In the genomic region with DNA sequence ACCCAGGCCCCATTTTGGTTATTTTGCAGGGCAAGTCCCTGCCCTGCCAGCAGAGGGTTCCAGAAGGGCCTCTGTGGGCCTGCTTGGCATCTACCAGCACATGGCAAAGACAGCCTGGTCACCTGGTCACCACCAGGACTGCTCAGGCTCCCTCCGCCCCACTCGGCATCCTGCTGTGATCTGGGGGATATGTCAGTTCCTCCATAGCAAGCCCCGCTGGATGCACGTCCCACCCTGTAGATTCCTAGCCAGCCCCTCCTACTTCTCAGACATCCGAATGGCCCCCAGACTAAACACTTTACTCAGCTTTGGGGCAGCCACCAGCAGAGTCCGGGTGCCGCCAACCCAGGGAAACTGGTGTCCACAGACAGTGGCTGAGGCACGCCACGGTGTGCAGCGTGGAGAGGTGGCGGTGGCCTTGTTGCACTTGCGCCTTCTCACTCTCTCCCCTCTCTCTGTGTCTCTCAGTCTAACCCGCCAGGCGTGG, we compare ENCODE assay signal across 11 cellular contexts. TPM values are rescaled to one million over a fixed set of nuclear protein-coding genes. Genes with fewer than 3 reads are reported as not detected.
A peak's percentile ranks its signal among the peaks of the same experiment; 100 is the strongest.
DNase-seq lines count a peak whose midpoint lies in the region; ATAC-seq and TF ChIP-seq lines count a peak whose summit lies in the region.
"Had no signal": no experiment of that assay in that cellular context is flagged by ENCODE, and none has a peak within 500 bp of the region (broad histone marks: within the 10 kb centered on the region; RNA-seq: fewer than 3 reads in every experiment).

No MANE protein-coding gene starts in this region.

- no peaks in the 10 kb centered on the region for H3K9me3 Mint-ChIP-seq in WTC11
- H3K9me3 Mint-ChIP-seq in dendritic cell treated with granulocyte-macrophage colony-stimulating factor and Interleukin-4, amounts not matched to agents 40 ng/mL and 50 ng/mL, for 4 days: no peaks in the 10 kb centered on the region

- ATAC-seq in WTC11: no peak
- peak; percentile 32 for ATAC-seq in stimulated activated naive CD8-positive, alpha-beta T cell treated with anti-CD3 and anti-CD28 coated beads, Interleukin-15, Interleukin-2, amounts not matched to agents 100 U/mL and 50 U/mL, for 24 hours
- ATAC-seq in GM18868 (IDR thresholded peaks at IDR 0.05; ENCODE audit: unreplicated experiment): no peak
- no peak for ATAC-seq in HG03025 (IDR thresholded peaks at IDR 0.05; ENCODE audit: low FRiP score, unreplicated experiment)

- H3K4me1 Mint-ChIP-seq in WTC11: peaks cover 14% of the 10 kb centered on the region
- H3K4me1 Mint-ChIP-seq in dendritic cell treated with granulocyte-macrophage colony-stimulating factor and Interleukin-4, amounts not matched to agents 40 ng/mL and 50 ng/mL, for 4 days (ENCODE audit: low read depth): peaks cover 39% of the 10 kb centered on the region

- DNase-seq in activated CD4-positive, alpha-beta T cell treated with anti-CD3 and anti-CD28 coated beads for 48 hours: peak; percentile 49
- no peak for DNase-seq in activated CD4-positive, alpha-beta T cell treated with anti-CD3 and anti-CD28 coated beads for 1 hour
- DNase-seq in WTC11 (ENCODE audit: low spot score) (no peak), ureter (ENCODE audit: low spot score) (no peak)
- DNase-seq in stimulated activated naive CD8-positive, alpha-beta T cell treated with anti-CD3 and anti-CD28 coated beads, Interleukin-15, Interleukin-2, amounts not matched to agents 100 U/mL and 50 U/mL, for 24 hours: peak; percentile 47
- DNase-seq: left ventricle myocardium superior, NCI-H2029 treated with DMSO at 0.1 percent for 48 hours, SK-N-SH had no signal

- CTCF ChIA-PET in WTC11 (lab: Charles Lee): interaction anchor here (0.6 to 2.0 kb wide), 3 partner anchors 36 to 115 kb away, joined by 3 to 7 read pairs (median 4); a partner anchor contains a TSS

- H3K36me3 Mint-ChIP-seq in WTC11: peaks cover 10% of the 10 kb centered on the region
- H3K36me3 Mint-ChIP-seq in dendritic cell treated with granulocyte-macrophage colony-stimulating factor and Interleukin-4, amounts not matched to agents 40 ng/mL and 50 ng/mL, for 4 days (ENCODE audit: low read depth): peaks cover 92% of the 10 kb centered on the region

- H3K27me3 Mint-ChIP-seq in WTC11 (ENCODE audit: low read depth): no peaks in the 10 kb centered on the region
- no peaks in the 10 kb centered on the region for H3K27me3 Mint-ChIP-seq in dendritic cell treated with granulocyte-macrophage colony-stimulating factor and Interleukin-4, amounts not matched to agents 40 ng/mL and 50 ng/mL, for 4 days

- intact Hi-C loops in dendritic cell treated with granulocyte-macrophage colony-stimulating factor and Interleukin-4, amounts not matched to agents 40 ng/mL and 50 ng/mL, for 4 days (cut with micrococcal nuclease): loop anchor here (10.0 kb wide), 1 partner anchor 109 kb away; a partner anchor contains a TSS

- H3K4me3 Mint-ChIP-seq in WTC11: no peak overlapping the region
- peak overlapping the region; percentile 62 for H3K4me3 Mint-ChIP-seq in dendritic cell treated with granulocyte-macrophage colony-stimulating factor and Interleukin-4, amounts not matched to agents 40 ng/mL and 50 ng/mL, for 4 days

- H3K27ac Mint-ChIP-seq in WTC11: peak overlapping the region; percentile 31; the same call in 1 of the 2 replicates
- peak overlapping the region; percentile 77 for H3K27ac Mint-ChIP-seq in dendritic cell treated with granulocyte-macrophage colony-stimulating factor and Interleukin-4, amounts not matched to agents 40 ng/mL and 50 ng/mL, for 4 days

- POLR2A ChIA-PET in WTC11 (lab: Charles Lee): no interaction called here

- no peak for TF ChIP-seq CTCF in WTC11 (IDR thresholded peaks at IDR 0.05)

TF ChIP-seq in WTC11, 78 proteins besides CTCF, POLR2A, EP300 and RAD21:
- no peak for TF ChIP-seq SMAD4 (CRISPR knock-in tag; IDR thresholded peaks at IDR 0.05)
- TF ChIP-seq, protein P1, sequence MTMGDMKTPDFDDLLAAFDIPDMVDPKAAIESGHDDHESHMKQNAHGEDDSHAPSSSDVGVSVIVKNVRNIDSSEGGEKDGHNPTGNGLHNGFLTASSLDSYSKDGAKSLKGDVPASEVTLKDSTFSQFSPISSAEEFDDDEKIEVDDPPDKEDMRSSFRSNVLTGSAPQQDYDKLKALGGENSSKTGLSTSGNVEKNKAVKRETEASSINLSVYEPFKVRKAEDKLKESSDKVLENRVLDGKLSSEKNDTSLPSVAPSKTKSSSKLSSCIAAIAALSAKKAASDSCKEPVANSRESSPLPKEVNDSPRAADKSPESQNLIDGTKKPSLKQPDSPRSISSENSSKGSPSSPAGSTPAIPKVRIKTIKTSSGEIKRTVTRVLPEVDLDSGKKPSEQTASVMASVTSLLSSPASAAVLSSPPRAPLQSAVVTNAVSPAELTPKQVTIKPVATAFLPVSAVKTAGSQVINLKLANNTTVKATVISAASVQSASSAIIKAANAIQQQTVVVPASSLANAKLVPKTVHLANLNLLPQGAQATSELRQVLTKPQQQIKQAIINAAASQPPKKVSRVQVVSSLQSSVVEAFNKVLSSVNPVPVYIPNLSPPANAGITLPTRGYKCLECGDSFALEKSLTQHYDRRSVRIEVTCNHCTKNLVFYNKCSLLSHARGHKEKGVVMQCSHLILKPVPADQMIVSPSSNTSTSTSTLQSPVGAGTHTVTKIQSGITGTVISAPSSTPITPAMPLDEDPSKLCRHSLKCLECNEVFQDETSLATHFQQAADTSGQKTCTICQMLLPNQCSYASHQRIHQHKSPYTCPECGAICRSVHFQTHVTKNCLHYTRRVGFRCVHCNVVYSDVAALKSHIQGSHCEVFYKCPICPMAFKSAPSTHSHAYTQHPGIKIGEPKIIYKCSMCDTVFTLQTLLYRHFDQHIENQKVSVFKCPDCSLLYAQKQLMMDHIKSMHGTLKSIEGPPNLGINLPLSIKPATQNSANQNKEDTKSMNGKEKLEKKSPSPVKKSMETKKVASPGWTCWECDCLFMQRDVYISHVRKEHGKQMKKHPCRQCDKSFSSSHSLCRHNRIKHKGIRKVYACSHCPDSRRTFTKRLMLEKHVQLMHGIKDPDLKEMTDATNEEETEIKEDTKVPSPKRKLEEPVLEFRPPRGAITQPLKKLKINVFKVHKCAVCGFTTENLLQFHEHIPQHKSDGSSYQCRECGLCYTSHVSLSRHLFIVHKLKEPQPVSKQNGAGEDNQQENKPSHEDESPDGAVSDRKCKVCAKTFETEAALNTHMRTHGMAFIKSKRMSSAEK (CRISPR knock-in tag; IDR thresholded peaks at IDR 0.05; ENCODE audit: borderline replicate concordance): no peak
- no peak for TF ChIP-seq ELF4 (CRISPR knock-in tag; IDR thresholded peaks at IDR 0.05; ENCODE audit: low read depth)
- TF ChIP-seq, protein P2, sequence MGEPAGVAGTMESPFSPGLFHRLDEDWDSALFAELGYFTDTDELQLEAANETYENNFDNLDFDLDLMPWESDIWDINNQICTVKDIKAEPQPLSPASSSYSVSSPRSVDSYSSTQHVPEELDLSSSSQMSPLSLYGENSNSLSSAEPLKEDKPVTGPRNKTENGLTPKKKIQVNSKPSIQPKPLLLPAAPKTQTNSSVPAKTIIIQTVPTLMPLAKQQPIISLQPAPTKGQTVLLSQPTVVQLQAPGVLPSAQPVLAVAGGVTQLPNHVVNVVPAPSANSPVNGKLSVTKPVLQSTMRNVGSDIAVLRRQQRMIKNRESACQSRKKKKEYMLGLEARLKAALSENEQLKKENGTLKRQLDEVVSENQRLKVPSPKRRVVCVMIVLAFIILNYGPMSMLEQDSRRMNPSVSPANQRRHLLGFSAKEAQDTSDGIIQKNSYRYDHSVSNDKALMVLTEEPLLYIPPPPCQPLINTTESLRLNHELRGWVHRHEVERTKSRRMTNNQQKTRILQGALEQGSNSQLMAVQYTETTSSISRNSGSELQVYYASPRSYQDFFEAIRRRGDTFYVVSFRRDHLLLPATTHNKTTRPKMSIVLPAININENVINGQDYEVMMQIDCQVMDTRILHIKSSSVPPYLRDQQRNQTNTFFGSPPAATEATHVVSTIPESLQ (CRISPR knock-in tag; IDR thresholded peaks at IDR 0.05): no peak
- TF ChIP-seq, protein P3, sequence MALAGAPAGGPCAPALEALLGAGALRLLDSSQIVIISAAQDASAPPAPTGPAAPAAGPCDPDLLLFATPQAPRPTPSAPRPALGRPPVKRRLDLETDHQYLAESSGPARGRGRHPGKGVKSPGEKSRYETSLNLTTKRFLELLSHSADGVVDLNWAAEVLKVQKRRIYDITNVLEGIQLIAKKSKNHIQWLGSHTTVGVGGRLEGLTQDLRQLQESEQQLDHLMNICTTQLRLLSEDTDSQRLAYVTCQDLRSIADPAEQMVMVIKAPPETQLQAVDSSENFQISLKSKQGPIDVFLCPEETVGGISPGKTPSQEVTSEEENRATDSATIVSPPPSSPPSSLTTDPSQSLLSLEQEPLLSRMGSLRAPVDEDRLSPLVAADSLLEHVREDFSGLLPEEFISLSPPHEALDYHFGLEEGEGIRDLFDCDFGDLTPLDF (CRISPR knock-in tag; IDR thresholded peaks at IDR 0.05): no peak
- TF ChIP-seq ZNF232 (CRISPR knock-in tag; IDR thresholded peaks at IDR 0.05): no peak
- TF ChIP-seq, protein P4, sequence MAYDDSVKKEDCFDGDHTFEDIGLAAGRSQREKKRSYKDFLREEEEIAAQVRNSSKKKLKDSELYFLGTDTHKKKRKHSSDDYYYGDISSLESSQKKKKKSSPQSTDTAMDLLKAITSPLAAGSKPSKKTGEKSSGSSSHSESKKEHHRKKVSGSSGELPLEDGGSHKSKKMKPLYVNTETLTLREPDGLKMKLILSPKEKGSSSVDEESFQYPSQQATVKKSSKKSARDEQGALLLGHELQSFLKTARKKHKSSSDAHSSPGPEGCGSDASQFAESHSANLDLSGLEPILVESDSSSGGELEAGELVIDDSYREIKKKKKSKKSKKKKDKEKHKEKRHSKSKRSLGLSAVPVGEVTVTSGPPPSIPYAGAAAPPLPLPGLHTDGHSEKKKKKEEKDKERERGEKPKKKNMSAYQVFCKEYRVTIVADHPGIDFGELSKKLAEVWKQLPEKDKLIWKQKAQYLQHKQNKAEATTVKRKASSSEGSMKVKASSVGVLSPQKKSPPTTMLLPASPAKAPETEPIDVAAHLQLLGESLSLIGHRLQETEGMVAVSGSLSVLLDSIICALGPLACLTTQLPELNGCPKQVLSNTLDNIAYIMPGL (CRISPR knock-in tag; IDR thresholded peaks at IDR 0.05): no peak
- no peak for TF ChIP-seq FOXJ3 (CRISPR knock-in tag; IDR thresholded peaks at IDR 0.05; ENCODE audit: borderline replicate concordance)
TF ChIP-seq in WTC11: peak in this region for 0.

RNA-seq across cellular contexts. Expression of a gene that starts 31.8 kb away (rescaled TPM):
- total RNA-seq in WTC11 (2021): 13.9 to 15.4 TPM (median 14.2 TPM) in 3 replicates
- total RNA-seq in ureter: 20.2 TPM

RNA-seq across cellular contexts. Expression of a gene that starts 42.7 kb away (rescaled TPM):
- total RNA-seq in WTC11 (2021) (34.0 to 51.6 TPM (median 40.9 TPM) in 3 replicates), ureter (21.9 TPM)

Comparison
In these comparisons a context has a peak if more than half of its experiments do, and no peak if none do; other contexts are left out.
1. DNase-seq: peak in activated CD4-positive, alpha-beta T cell treated with anti-CD3 and anti-CD28 coated beads for 48 hours (single experiment) and stimulated activated naive CD8-positive, alpha-beta T cell treated with anti-CD3 and anti-CD28 coated beads, Interleukin-15, Interleukin-2, amounts not matched to agents 100 U/mL and 50 U/mL, for 24 hours (single experiment); none in activated CD4-positive, alpha-beta T cell treated with anti-CD3 and anti-CD28 coated beads for 1 hour (single experiment), WTC11 (single experiment) and ureter (single experiment).